In the genomic region with DNA sequence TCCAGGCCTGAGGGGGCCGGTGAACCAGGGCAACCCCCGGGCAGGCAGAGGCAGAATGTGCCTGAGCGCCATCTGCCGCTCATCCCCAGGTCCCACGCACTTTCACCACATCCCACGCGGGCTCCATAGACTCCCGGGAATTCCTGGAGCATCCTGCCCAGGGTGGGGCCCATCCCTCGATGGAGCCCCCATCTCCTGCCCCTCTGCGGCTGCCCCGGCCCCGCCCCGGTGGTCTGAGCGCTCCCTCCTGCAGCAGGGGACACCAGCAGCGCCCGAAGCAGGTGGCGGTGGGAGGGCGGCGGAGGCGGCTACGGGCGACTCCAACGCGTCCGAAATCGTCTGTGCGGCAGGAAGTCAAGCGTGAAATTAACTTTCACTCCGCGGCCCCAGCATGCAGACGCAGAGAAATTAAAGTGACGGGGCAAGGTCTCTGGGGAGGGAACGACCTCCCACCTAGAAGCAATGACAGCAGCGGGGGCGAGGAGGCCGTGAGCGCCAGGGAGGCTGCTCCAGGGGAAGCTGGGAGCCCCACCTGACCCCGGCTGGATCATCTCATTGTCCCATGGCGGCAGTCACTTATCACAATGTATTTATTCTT, we compare ENCODE assay signal across 21 cellular contexts.
DNase-seq lines count a peak whose midpoint lies in the region; ATAC-seq and TF ChIP-seq lines count a peak whose summit lies in the region.
"Had no signal": no experiment of that assay in that cellular context is flagged by ENCODE, and none has a peak within 500 bp of the region (broad histone marks: within the 10 kb centered on the region; RNA-seq: fewer than 3 reads in every experiment).

No MANE protein-coding gene starts in this region.

- H3K36me3 Mint-ChIP-seq in nephron progenitor cell (ENCODE audit: low read depth): peaks cover 32% of the 10 kb centered on the region

- no peak overlapping the region for H3K27ac ChIP-seq in body of pancreas
- H3K27ac ChIP-seq: neutrophil had no signal

- H3K27me3 Mint-ChIP-seq in nephron progenitor cell (ENCODE audit: low read depth, poor library complexity): peaks cover 5% of the 10 kb centered on the region
- H3K27me3 Mint-ChIP-seq: activated naive CD8-positive, alpha-beta T cell treated with anti-CD3 and anti-CD28 coated beads, Interleukin-2, amount 50 U/mL, for 24 hours; CD8-positive, alpha-beta memory T cell; effector memory CD8-positive, alpha-beta T cell; stimulated activated naive CD8-positive, alpha-beta T cell treated with anti-CD3 and anti-CD28 coated beads, Interleukin-15, amount 100 ng/mL, for 72 hours had no signal

- ATAC-seq in body of pancreas (no peak), HG02798 (IDR thresholded peaks at IDR 0.05; ENCODE audit: poor library complexity, unreplicated experiment) (no peak)
- ATAC-seq: activated naive CD8-positive, alpha-beta T cell treated with anti-CD3 and anti-CD28 coated beads, Interleukin-2, amount 50 U/mL, for 24 hours; effector memory CD8-positive, alpha-beta T cell; PC-3; stimulated activated naive CD8-positive, alpha-beta T cell treated with anti-CD3 and anti-CD28 coated beads, Interleukin-15, amount 100 ng/mL, for 72 hours had no signal

- peaks cover 34% of the 10 kb centered on the region for H3K36me3 ChIP-seq in BE2C
- H3K36me3 ChIP-seq in body of pancreas (replicated peaks in 1 of 2; ENCODE audit: insufficient read depth in 1 of 2, low read depth in 2 of 2): no peaks in the 10 kb centered on the region

- 85 to 89% methylated on average over 32 to 39 of the region's 39 CpGs for WGBS in body of pancreas, 2 donors

- H3K27me3 ChIP-seq in BE2C (no peaks in the 10 kb centered on the region), body of pancreas (no peaks in the 10 kb centered on the region)
- H3K27me3 ChIP-seq: neutrophil had no signal

- TF ChIP-seq POLR2A in body of pancreas (IDR thresholded peaks at IDR 0.05): no peak

- H3K4me1 ChIP-seq in BE2C (peaks cover 5% of the 10 kb centered on the region; the same call in 1 of the 2 replicates), body of pancreas (no peaks in the 10 kb centered on the region)

- peak; percentile 46 for TF ChIP-seq CTCF in BE2C (IDR thresholded peaks at IDR 0.05; ENCODE audit: low read depth, low read length)
- peak; percentile 14 for TF ChIP-seq CTCF in choroid plexus epithelial cell (conservative IDR thresholded peaks at IDR 0.05; ENCODE audit: low read depth, low read length)
- no peak for TF ChIP-seq CTCF in nephron progenitor cell (IDR thresholded peaks at IDR 0.05)
- TF ChIP-seq CTCF in body of pancreas (IDR thresholded peaks at IDR 0.05): no peak

- no peaks in the 10 kb centered on the region for H3K9me3 Mint-ChIP-seq in nephron progenitor cell
- H3K9me3 Mint-ChIP-seq: activated naive CD8-positive, alpha-beta T cell treated with anti-CD3 and anti-CD28 coated beads, Interleukin-2, amount 50 U/mL, for 24 hours; activated T-helper 2 cell treated with anti-CD3 and anti-CD28 coated beads, Interferon-gamma antibody, Interleukin-2, Interleukin-4, amounts not matched to agents 10 μg/mL and 5 μg/mL and 100 μg/mL, durations not matched to agents 14 hours and 24 hours and 36 hours; CD8-positive, alpha-beta memory T cell; effector memory CD8-positive, alpha-beta T cell; mesothelial cell of epicardium; stimulated activated naive CD8-positive, alpha-beta T cell treated with anti-CD3 and anti-CD28 coated beads, Interleukin-15, amount 100 ng/mL, for 72 hours had no signal

- H3K4me3 Mint-ChIP-seq in nephron progenitor cell: no peak overlapping the region
- H3K4me3 Mint-ChIP-seq: activated naive CD8-positive, alpha-beta T cell treated with anti-CD3 and anti-CD28 coated beads, Interleukin-2, amount 50 U/mL, for 24 hours; CD8-positive, alpha-beta memory T cell; effector memory CD8-positive, alpha-beta T cell; mesothelial cell of epicardium; stimulated activated naive CD8-positive, alpha-beta T cell treated with anti-CD3 and anti-CD28 coated beads, Interleukin-15, amount 100 ng/mL, for 72 hours had no signal

- no peak overlapping the region for H3K4me3 ChIP-seq in BE2C (ENCODE audit: low read depth, low read length)
- no peak overlapping the region for H3K4me3 ChIP-seq in choroid plexus epithelial cell (ENCODE audit: low read depth, low read length)
- H3K4me3 ChIP-seq in body of pancreas: no peak overlapping the region

- H3K9me3 ChIP-seq in BE2C (no peaks in the 10 kb centered on the region), body of pancreas (no peaks in the 10 kb centered on the region)
- H3K9me3 ChIP-seq: neutrophil, SK-N-SH had no signal

- H3K4me1 Mint-ChIP-seq in nephron progenitor cell: peaks cover 46% of the 10 kb centered on the region

- no peak overlapping the region for H3K27ac Mint-ChIP-seq in nephron progenitor cell
- H3K27ac Mint-ChIP-seq: activated naive CD8-positive, alpha-beta T cell treated with anti-CD3 and anti-CD28 coated beads, Interleukin-2, amount 50 U/mL, for 24 hours; activated T-helper 2 cell treated with anti-CD3 and anti-CD28 coated beads, Interferon-gamma antibody, Interleukin-2, Interleukin-4, amounts not matched to agents 10 μg/mL and 5 μg/mL and 100 μg/mL, durations not matched to agents 14 hours and 24 hours and 36 hours; mesothelial cell of epicardium; stimulated activated naive CD8-positive, alpha-beta T cell treated with anti-CD3 and anti-CD28 coated beads, Interleukin-15, amount 100 ng/mL, for 72 hours had no signal

- intact Hi-C loops in body of pancreas (cut with DNase I): no loop called here

- DNase-seq in BE2C (peak; percentile 86), NCI-H2171 (lab: John Stamatoyannopoulos, UW) (peak; percentile 36), choroid plexus epithelial cell (ENCODE audit: low read depth) (no peak), nephron progenitor cell (peak; percentile 62), body of pancreas (no peak), NCI-H2196 (lab: John Stamatoyannopoulos, UW; ENCODE audit: unreplicated experiment) (no peak), COLO668 (lab: John Stamatoyannopoulos, UW; ENCODE audit: unreplicated experiment) (no peak)
- DNase-seq: activated naive CD8-positive, alpha-beta T cell treated with anti-CD3 and anti-CD28 coated beads, Interleukin-2, amount 50 U/mL, for 24 hours; CD8-positive, alpha-beta memory T cell; effector memory CD8-positive, alpha-beta T cell; GOT3; head of caudate nucleus; NCI-H774; PC-3; SK-N-SH; stimulated activated CD4-positive, alpha-beta T cell treated with anti-CD3 and anti-CD28 coated beads, Interleukin-2, amount 100 ng/mL, for 24 hours; stimulated activated naive CD8-positive, alpha-beta T cell treated with anti-CD3 and anti-CD28 coated beads, Interleukin-15, amount 100 ng/mL, for 72 hours had no signal

Comparison
In these comparisons a context has a peak if more than half of its experiments do, and no peak if none do; other contexts are left out.
1. DNase-seq: peak in BE2C (single experiment), NCI-H2171 (single experiment) and nephron progenitor cell (single experiment); none in choroid plexus epithelial cell (single experiment), body of pancreas (0 of 4), NCI-H2196 (single experiment) and COLO668 (single experiment).
2. CTCF ChIP-seq: peak in BE2C (single experiment) and choroid plexus epithelial cell (single experiment); none in nephron progenitor cell (single experiment) and body of pancreas (0 of 7).